ENCODE assay signal across 1 cellular context in genomic region chr14:93892923-93893549, GRCh38.
TF ChIP-seq lines count a peak whose summit lies in the region.

No MANE protein-coding gene starts in this region.

TF ChIP-seq in GM23338, 12 proteins besides CTCF, POLR2A, EP300 and RAD21 (continued from another document):
- TF ChIP-seq REST (IDR thresholded peaks at IDR 0.05; ENCODE audit: unreplicated experiment) (no peak), ZNF462 (CRISPR knock-in tag; IDR thresholded peaks at IDR 0.05) (no peak), ETS1 (IDR thresholded peaks at IDR 0.05) (no peak), POLR2AphosphoS5 (IDR thresholded peaks at IDR 0.05; ENCODE audit: low read depth) (no peak), STAT1 (IDR thresholded peaks at IDR 0.05; ENCODE audit: unreplicated experiment) (no peak)
